1 cellular context compared by ENCODE assay signal in genomic region chr15:94205366-94205765, GRCh38.
TF ChIP-seq lines count a peak whose summit lies in the region.

No MANE protein-coding gene starts in this region.

TF ChIP-seq in GM23338, 12 proteins besides CTCF, POLR2A, EP300 and RAD21 (continued from another document):
- TF ChIP-seq ZNF462 (CRISPR knock-in tag; IDR thresholded peaks at IDR 0.05), result no peak
